In the genomic region with DNA sequence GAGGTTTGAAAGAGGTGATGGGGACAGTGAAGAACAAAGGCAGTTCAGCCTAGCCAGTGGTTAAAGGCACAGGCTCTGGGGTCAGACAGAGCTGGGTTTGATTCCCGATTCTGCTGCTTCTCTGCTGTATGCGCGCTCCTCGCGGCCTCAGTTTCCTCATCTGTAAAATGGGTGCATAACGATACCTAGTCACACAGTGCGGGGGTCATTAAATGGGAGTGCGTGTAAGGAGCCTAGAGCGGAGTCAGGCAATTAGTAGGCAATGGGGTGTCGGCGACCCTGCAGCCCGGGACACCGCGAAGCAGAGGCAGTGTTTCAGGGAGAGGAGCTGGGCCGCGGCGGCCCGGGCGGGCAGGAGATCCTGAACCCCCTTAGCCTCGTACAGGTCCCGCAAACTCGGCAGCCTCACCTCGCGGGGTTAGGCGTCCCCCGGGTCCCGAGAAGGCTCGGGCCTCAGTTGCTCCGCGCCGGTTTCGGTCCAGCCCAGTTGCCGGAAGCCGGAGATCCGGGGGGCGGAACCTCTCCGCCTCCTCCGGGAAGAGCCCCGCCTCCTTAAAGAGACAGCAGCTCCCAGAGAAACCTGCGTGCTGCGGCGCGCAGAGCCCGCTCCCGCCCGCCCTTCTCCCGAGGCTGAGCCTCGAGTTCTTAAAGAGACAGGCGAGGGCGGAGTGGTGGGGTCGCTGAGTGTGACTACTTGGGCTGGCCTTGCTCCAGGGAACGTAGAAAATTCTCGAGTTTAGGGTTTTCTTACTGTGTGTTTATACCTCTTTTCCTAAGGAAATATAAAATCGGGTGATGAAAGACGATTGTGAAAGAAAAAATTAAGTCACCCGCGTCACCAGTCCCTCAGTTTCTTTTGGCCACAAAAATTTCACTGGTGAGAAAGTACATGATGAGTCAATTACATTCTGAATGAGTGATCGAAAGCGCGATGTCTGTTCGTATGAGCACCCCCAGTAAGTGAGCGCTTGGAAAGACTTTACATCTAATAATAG, we compare ENCODE assay signal across 8 cellular contexts.
DNase-seq lines count a peak whose midpoint lies in the region; ATAC-seq and TF ChIP-seq lines count a peak whose summit lies in the region.

YIPF1 (minus strand) TSS at position 494 of the 995 bp plus-strand sequence. CDS start 860 bp downstream, outside the sequence.

- POLR2A ChIA-PET in HEK293T (lab: Yijun Ruan, JAX) = no interaction called here

- peaks cover 3% of the 10 kb centered on the region for H3K36me3 Mint-ChIP-seq in activated naive CD4-positive, alpha-beta T cell treated with anti-CD3 and anti-CD28 coated beads, Interleukin-2, amount 50 U/mL, for 24 hours

- CTCF ChIA-PET in HEK293T (lab: Yijun Ruan, JAX) = interaction anchor here (0.6 to 2.0 kb wide), 3 partner anchors 11 to 51 kb away, joined by 3 to 5 read pairs (median 3); partner anchors contain the start of gene NDC1

- H3K27ac Mint-ChIP-seq in activated naive CD4-positive, alpha-beta T cell treated with anti-CD3 and anti-CD28 coated beads, Interleukin-2, amount 50 U/mL, for 24 hours = peak within 1 kb of the TSS; percentile 98

- H3K4me3 Mint-ChIP-seq in activated naive CD4-positive, alpha-beta T cell treated with anti-CD3 and anti-CD28 coated beads, Interleukin-2, amount 50 U/mL, for 24 hours = peak within 1 kb of the TSS; percentile 98

- peaks cover 50% of the 10 kb centered on the region for H3K4me1 Mint-ChIP-seq in activated naive CD4-positive, alpha-beta T cell treated with anti-CD3 and anti-CD28 coated beads, Interleukin-2, amount 50 U/mL, for 24 hours

- no peaks in the 10 kb centered on the region for H3K27me3 Mint-ChIP-seq in activated naive CD4-positive, alpha-beta T cell treated with anti-CD3 and anti-CD28 coated beads, Interleukin-2, amount 50 U/mL, for 24 hours

- peak; percentile 100 for ATAC-seq in SK-N-SH treated with all-trans-retinoic acid at 6 μM for 48 hours

- H3K9me3 Mint-ChIP-seq in activated naive CD4-positive, alpha-beta T cell treated with anti-CD3 and anti-CD28 coated beads, Interleukin-2, amount 50 U/mL, for 24 hours = no peaks in the 10 kb centered on the region

- DNase-seq in GM04504 (ENCODE audit: low read depth) (peak; percentile 72), HEK293T (ENCODE audit: extremely low spot score) (peak; percentile 95), MV-4-11 (lab: John Stamatoyannopoulos, UW) (peak; percentile 86), globus pallidus (ENCODE audit: low spot score) (peak; percentile 93), nucleus accumbens (lab: John Stamatoyannopoulos, UW) (peak; percentile 43 to 95 (median 86)), superior temporal gyrus (ENCODE audit: extremely low spot score) (peak; percentile 94)

TF ChIP-seq in HEK293T, 16 proteins besides CTCF, POLR2A, EP300 and RAD21:
- TF ChIP-seq FOXM1 (IDR thresholded peaks at IDR 0.05; ENCODE audit: borderline replicate concordance) (peak; percentile 66; the same call in 1 of the 2 replicates), L3MBTL2 (conservative IDR thresholded peaks at IDR 0.05) (peak; percentile 30; the same call in 1 of the 2 replicates), NFRKB (IDR thresholded peaks at IDR 0.05) (no peak)

TF ChIP-seq in SK-N-SH treated with all-trans-retinoic acid at 6 μM for 48 hours, 23 proteins besides CTCF, POLR2A, EP300 and RAD21:
- no peak for TF ChIP-seq ZNF8 (CRISPR knock-in tag; IDR thresholded peaks at IDR 0.05)
- no peak for TF ChIP-seq PPARA (CRISPR knock-in tag; IDR thresholded peaks at IDR 0.05; ENCODE audit: borderline replicate concordance)
- no peak for TF ChIP-seq TSHZ2 (CRISPR knock-in tag; IDR thresholded peaks at IDR 0.05)

Comparison
In these comparisons a context has a peak if more than half of its experiments do, and no peak if none do; other contexts are left out.
1. Peak in every context shown above with its lines: DNase-seq and ATAC-seq.